8 cellular contexts compared by ENCODE assay signal in the genomic region with DNA sequence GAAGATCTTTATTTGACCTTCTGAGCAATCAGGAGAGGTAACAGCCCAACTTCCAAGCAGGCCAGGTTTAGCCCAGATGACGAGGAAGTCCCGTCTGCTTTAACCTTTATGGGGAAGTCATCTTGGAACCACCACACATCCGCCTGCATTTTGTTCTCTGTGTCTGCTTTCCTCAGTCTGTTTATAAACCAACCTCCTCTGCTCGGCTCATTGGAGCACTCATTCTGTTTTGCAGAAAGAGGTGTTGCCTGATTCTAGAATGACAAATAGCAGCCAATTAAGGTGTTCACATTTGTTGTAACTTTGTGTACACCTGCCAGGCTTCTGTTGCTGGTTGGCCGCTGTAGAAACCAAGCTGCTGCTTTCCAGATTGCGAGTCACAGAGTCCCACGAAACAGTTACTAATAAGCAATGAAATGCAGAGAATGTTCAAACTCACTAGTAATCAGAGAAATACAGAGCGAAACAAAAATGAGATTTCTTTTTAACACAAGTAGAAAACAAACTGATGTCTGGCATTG.
DNase-seq lines count a peak whose midpoint lies in the region; ATAC-seq, FAIRE-seq and TF ChIP-seq lines count a peak whose summit lies in the region.

No MANE protein-coding gene starts in this region.

- peaks cover 4 to 17% of the 10 kb centered on the region in 2 donors for H3K4me1 ChIP-seq in small intestine (ENCODE audit: control insufficient read depth in 2 of 2, insufficient read depth in 1 of 2, low read depth in 1 of 2, low read length in 1 of 2)

- peaks cover 0 to 4% of the 10 kb centered on the region in 2 donors for H3K36me3 ChIP-seq in small intestine (ENCODE audit: control insufficient read depth in 2 of 2, insufficient read depth in 2 of 2, low read length in 2 of 2)

- peaks cover 98% of the 10 kb centered on the region for H3K4me1 Mint-ChIP-seq in activated CD4-positive, alpha-beta T cell treated with anti-CD3 and anti-CD28 coated beads, Interleukin-2, amount 10 ng/mL, durations not matched to agents 24 days and 14 days

- H3K36me3 Mint-ChIP-seq in activated CD4-positive, alpha-beta T cell treated with anti-CD3 and anti-CD28 coated beads, Interleukin-2, amount 10 ng/mL, durations not matched to agents 24 days and 14 days (ENCODE audit: low read depth): peaks cover 55% of the 10 kb centered on the region

- peak overlapping the region; percentile 66 for H3K4me3 Mint-ChIP-seq in activated CD4-positive, alpha-beta T cell treated with anti-CD3 and anti-CD28 coated beads, Interleukin-2, amount 10 ng/mL, durations not matched to agents 24 days and 14 days

- no peak for TF ChIP-seq CTCF in fibroblast of the aortic adventitia (IDR thresholded peaks at IDR 0.05; ENCODE audit: insufficient read depth, low read length)
- no peak for TF ChIP-seq CTCF in omental fat pad (IDR thresholded peaks at IDR 0.05)

- 56 to 83% (median 57%) methylated on average over 8 of the region's 8 CpGs for WGBS in small intestine, 3 donors

- intact Hi-C loops in activated CD4-positive, alpha-beta T cell treated with anti-CD3 and anti-CD28 coated beads, Interleukin-2, amount 10 ng/mL, durations not matched to agents 24 days and 14 days (cut with micrococcal nuclease): no loop called here
- intact Hi-C loops in posterior vena cava (cut with DNase I): loop anchor here in 1 of 2 donors (5.0 kb wide), 1 partner anchor 34 kb away; no protein-coding TSS in a partner anchor

- H3K27ac Mint-ChIP-seq in activated CD4-positive, alpha-beta T cell treated with anti-CD3 and anti-CD28 coated beads, Interleukin-2, amount 10 ng/mL, durations not matched to agents 24 days and 14 days: peak overlapping the region; percentile 97

- no peaks in the 10 kb centered on the region for H3K27me3 ChIP-seq in small intestine (ENCODE audit: control insufficient read depth in 2 of 2, insufficient read depth in 2 of 2, low read length in 2 of 2)

- peak overlapping the region; percentile 43 to 86 for H3K27ac ChIP-seq in small intestine (ENCODE audit: low read depth in 1 of 2, low read length in 1 of 2)

- no peak for FAIRE-seq in small intestine (lab: Jason Lieb, UNC)

- H3K9me3 Mint-ChIP-seq in activated CD4-positive, alpha-beta T cell treated with anti-CD3 and anti-CD28 coated beads, Interleukin-2, amount 10 ng/mL, durations not matched to agents 24 days and 14 days: no peaks in the 10 kb centered on the region

- H3K4me3 ChIP-seq in fibroblast of the aortic adventitia (ENCODE audit: low read depth, low read length) (no peak overlapping the region), small intestine (ENCODE audit: low read depth in 1 of 2, low read length in 2 of 2) (no peak overlapping the region)

- peak; percentile 23 for ATAC-seq in GM18907 (IDR thresholded peaks at IDR 0.05; ENCODE audit: unreplicated experiment)
- peak; percentile 28 for ATAC-seq in HG03108 (IDR thresholded peaks at IDR 0.05; ENCODE audit: unreplicated experiment)
- ATAC-seq in HG03135 (IDR thresholded peaks at IDR 0.05; ENCODE audit: unreplicated experiment): no peak
- no peak for ATAC-seq in omental fat pad (ENCODE audit: low FRiP score)

- DNase-seq in activated CD4-positive, alpha-beta T cell treated with anti-CD3 and anti-CD28 coated beads, Interleukin-2, amount 10 ng/mL, durations not matched to agents 24 days and 14 days: peak; percentile 81
- peak; percentile 74 for DNase-seq in fibroblast of the aortic adventitia (ENCODE audit: low read depth)
- DNase-seq in small intestine: peak; percentile 42
- DNase-seq in posterior vena cava (ENCODE audit: low spot score): no peak
- DNase-seq in omental fat pad (ENCODE audit: low spot score): no peak

- H3K27me3 Mint-ChIP-seq in activated CD4-positive, alpha-beta T cell treated with anti-CD3 and anti-CD28 coated beads, Interleukin-2, amount 10 ng/mL, durations not matched to agents 24 days and 14 days: no peaks in the 10 kb centered on the region

- H3K9me3 ChIP-seq in small intestine (ENCODE audit: control insufficient read depth, low read depth): no peaks in the 10 kb centered on the region

Comparison
In these comparisons a context has a peak if more than half of its experiments do, and no peak if none do; other contexts are left out.
1. ATAC-seq: peak in GM18907 (single experiment) and HG03108 (single experiment); none in HG03135 (single experiment) and omental fat pad (single experiment).
2. DNase-seq: peak in activated CD4-positive, alpha-beta T cell treated with anti-CD3 and anti-CD28 coated beads, Interleukin-2, amount 10 ng/mL, durations not matched to agents 24 days and 14 days (single experiment), fibroblast of the aortic adventitia (single experiment) and small intestine (single experiment); none in posterior vena cava (single experiment) and omental fat pad (single experiment).